16 cellular contexts compared by ENCODE assay signal in the genomic region with DNA sequence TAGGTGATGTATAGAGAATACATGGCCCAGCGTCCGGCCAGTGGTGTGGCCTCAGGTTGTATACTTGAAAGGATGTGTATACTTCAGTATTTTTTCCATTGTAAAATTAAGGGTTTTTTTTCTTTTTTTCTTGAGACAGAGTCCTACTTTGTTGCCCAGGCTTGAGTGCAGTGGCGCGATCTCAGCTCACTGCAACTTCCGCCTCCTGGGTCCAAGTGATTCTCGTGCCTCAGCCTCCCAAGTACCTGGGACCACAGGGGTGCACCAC. TPM values are rescaled to one million over a fixed set of nuclear protein-coding genes. Genes with fewer than 3 reads are reported as not detected.
DNase-seq lines count a peak whose midpoint lies in the region; ATAC-seq, FAIRE-seq and TF ChIP-seq lines count a peak whose summit lies in the region.
"Had no signal": no experiment of that assay in that cellular context is flagged by ENCODE, and none has a peak within 500 bp of the region (broad histone marks: within the 10 kb centered on the region; RNA-seq: fewer than 3 reads in every experiment).

No MANE protein-coding gene starts in this region.

- H3K4me2 ChIP-seq in HepG2 (ENCODE audit: low read depth, low read length) = no peak overlapping the region

- BruUV-seq in HepG2 (replicated peaks; lab: Mats Ljungman, UMichigan) = no TSS peak

- ATAC-seq in right lobe of liver = no peak
- ATAC-seq in HepG2 = no peak
- no peak for ATAC-seq in aorta (ENCODE audit: low FRiP score)
- no peak for ATAC-seq in GM18873 (IDR thresholded peaks at IDR 0.05; ENCODE audit: low FRiP score, unreplicated experiment)
- ATAC-seq: left lung had no signal

- CTCF ChIA-PET in HepG2 (lab: Yijun Ruan, JAX; ENCODE audit: low intra/inter-chr PET ratio, low total read pairs) = no interaction called here

- DNase-seq in right lobe of liver (no peak), HepG2 (ENCODE audit: low spot score) (no peak), dorsolateral prefrontal cortex (no peak), sigmoid colon (peak; percentile 64), aorta (no peak), SIG-M5 treated with dmso at 0.1 percent for 504 hours (lab: John Stamatoyannopoulos, UW; ENCODE audit: unreplicated experiment) (no peak)
- DNase-seq in activated CD8-positive, alpha-beta memory T cell treated with anti-CD3 and anti-CD28 coated beads, Interleukin-2, amount 50 U/mL, for 48 hours = no peak
- DNase-seq: COR-L47, DND-41, left lung, NCI-H146, testis had no signal

- no peaks in the 10 kb centered on the region for H3K79me2 ChIP-seq in HepG2 (ENCODE audit: insufficient read depth, low read length)

- TF ChIP-seq CTCF in right lobe of liver (IDR thresholded peaks at IDR 0.05) = no peak
- no peak for TF ChIP-seq CTCF in HepG2 (CRISPR knock-in tag; IDR thresholded peaks at IDR 0.05)
- no peak for TF ChIP-seq CTCF in dorsolateral prefrontal cortex (IDR thresholded peaks at IDR 0.05 in 54 of 56, conservative IDR thresholded peaks at IDR 0.05 in 2 of 56; ENCODE audit: low read depth in 1 of 56, partially characterized antibody in 56 of 56)
- TF ChIP-seq CTCF in sigmoid colon (IDR thresholded peaks at IDR 0.05) = no peak

- TF ChIP-seq EP300 in HepG2 (IDR thresholded peaks at IDR 0.05; ENCODE audit: low read depth in 2 of 2, low read length in 2 of 2) (no peak), HepG2 (CRISPR knock-in tag; IDR thresholded peaks at IDR 0.05; ENCODE audit: borderline replicate concordance) (no peak), sigmoid colon (IDR thresholded peaks at IDR 0.05) (no peak)

- no peak overlapping the region for H3K9ac ChIP-seq in HepG2 (ENCODE audit: insufficient read depth, low read depth, low read length)

- POLR2A ChIA-PET in HepG2 (lab: Yijun Ruan, JAX) = no interaction called here

- H3K4me1 ChIP-seq in right lobe of liver (peaks cover 7 to 97% (median 46%) of the 10 kb centered on the region in 4 donors), HepG2 (ENCODE audit: insufficient read depth, low read length) (peaks cover 36% of the 10 kb centered on the region), sigmoid colon (peaks cover 0 to 100% (median 99%) of the 10 kb centered on the region in 4 donors), aorta (ENCODE audit: control insufficient read depth in 1 of 2, insufficient read depth in 2 of 2, low read length in 2 of 2) (peaks cover 2 to 24% of the 10 kb centered on the region in 2 donors)

- no peak overlapping the region for H2AFZ ChIP-seq in HepG2 (ENCODE audit: low read length)

- 98% methylated on average over 6 of the region's 6 CpGs for WGBS in right lobe of liver (ENCODE audit: insufficient coverage, low coverage, low lambda C conversion rate, missing lambda C conversion rate)
- WGBS in HepG2 (ENCODE audit: low lambda C conversion rate) = 94% methylated on average over 6 of the region's 6 CpGs
- WGBS in sigmoid colon, 2 donors = 96 to 97% methylated on average over 6 of the region's 6 CpGs
- 89 to 93% methylated on average over 6 of the region's 6 CpGs for WGBS in aorta, 2 donors

- H3K9me3 ChIP-seq in right lobe of liver = no peaks in the 10 kb centered on the region
- no peaks in the 10 kb centered on the region for H3K9me3 ChIP-seq in HepG2 (ENCODE audit: low read length)
- no peaks in the 10 kb centered on the region for H3K9me3 ChIP-seq in sigmoid colon
- no peaks in the 10 kb centered on the region for H3K9me3 ChIP-seq in aorta (ENCODE audit: control insufficient read depth, low read length)
- H3K9me3 ChIP-seq: left lung, MG63, neutrophil, testis had no signal

- H3K27me3 ChIP-seq in right lobe of liver (no peaks in the 10 kb centered on the region), HepG2 (ENCODE audit: control insufficient read depth in 1 of 2, insufficient read depth in 2 of 2, low read length in 2 of 2) (peaks cover 2 to 53% of the 10 kb centered on the region in 2 experiments; a peak in 4 of 5 replicates), dorsolateral prefrontal cortex (no peaks in the 10 kb centered on the region), sigmoid colon (no peaks in the 10 kb centered on the region), aorta (ENCODE audit: control insufficient read depth in 1 of 2, insufficient read depth in 2 of 2, low read length in 1 of 2) (no peaks in the 10 kb centered on the region)
- H3K27me3 ChIP-seq: left lung, neutrophil, testis had no signal

- H3K4me3 ChIP-seq in right lobe of liver = no peak overlapping the region
- no peak overlapping the region for H3K4me3 ChIP-seq in HepG2 (replicated peaks in 1 of 3; ENCODE audit: insufficient read depth in 1 of 3, low read depth in 2 of 3, low read length in 3 of 3)
- H3K4me3 ChIP-seq in dorsolateral prefrontal cortex = peak overlapping the region in 28 of 59 donors; percentile 4 to 52 (median 34)
- peak overlapping the region in 1 of 4 donors; percentile 22 for H3K4me3 ChIP-seq in sigmoid colon
- H3K4me3 ChIP-seq in aorta (ENCODE audit: low read length in 2 of 2) = no peak overlapping the region
- H3K4me3 ChIP-seq: left lung, MG63, testis had no signal

- H3K36me3 ChIP-seq in right lobe of liver (peaks cover 0 to 70% (median 27%) of the 10 kb centered on the region in 4 donors), HepG2 (replicated peaks in 1 of 2; ENCODE audit: control insufficient read depth in 1 of 2, insufficient read depth in 2 of 2, low read length in 2 of 2) (no peaks in the 10 kb centered on the region), sigmoid colon (peaks cover 27 to 94% (median 34%) of the 10 kb centered on the region in 4 donors), aorta (ENCODE audit: control insufficient read depth in 1 of 2, insufficient read depth in 2 of 2, low read length in 1 of 2) (peaks cover 4 to 5% of the 10 kb centered on the region in 2 donors)
- H3K36me3 ChIP-seq: MG63, neutrophil had no signal

- no peak for FAIRE-seq in HepG2 (lab: Jason Lieb, UNC)

- no peaks in the 10 kb centered on the region for H4K20me1 ChIP-seq in HepG2 (ENCODE audit: insufficient read depth, low read length)

- intact Hi-C loops in right lobe of liver (cut with DNase I) (no loop called here), HepG2 (cut with micrococcal nuclease; ENCODE audit: unreplicated experiment) (no loop called here), dorsolateral prefrontal cortex (cut with DNase I) (no loop called here), sigmoid colon (cut with DNase I) (loop anchor here (5.0 kb wide), 1 partner anchor 42 kb away; no protein-coding TSS in a partner anchor), aorta (cut with DNase I) (loop anchor here in 1 of 2 donors (5.0 kb wide), 1 partner anchor 102 kb away; no protein-coding TSS in a partner anchor)

- TF ChIP-seq POLR2A in right lobe of liver (IDR thresholded peaks at IDR 0.05) (no peak), HepG2 (IDR thresholded peaks at IDR 0.05; ENCODE audit: insufficient read depth in 1 of 2, low read depth in 2 of 2, low read length in 2 of 2) (no peak), sigmoid colon (IDR thresholded peaks at IDR 0.05) (no peak)

- peak overlapping the region in 2 of 3 donors; percentile 5 to 61 for H3K27ac ChIP-seq in right lobe of liver
- no peak overlapping the region for H3K27ac ChIP-seq in HepG2 (ENCODE audit: extremely low read length, insufficient read depth, low read length)
- H3K27ac ChIP-seq in dorsolateral prefrontal cortex = peak overlapping the region in 36 of 59 donors; percentile 1 to 93 (median 60)
- H3K27ac ChIP-seq in sigmoid colon = peak overlapping the region in 3 of 4 donors; percentile 5 to 80 (median 24)
- H3K27ac ChIP-seq in aorta (ENCODE audit: low read depth in 1 of 2, low read length in 2 of 2) = peak overlapping the region; percentile 5 to 45
- H3K27ac ChIP-seq: neutrophil, testis had no signal

- TF ChIP-seq RAD21 in HepG2 (CRISPR knock-in tag; IDR thresholded peaks at IDR 0.05) = no peak

- in situ Hi-C loops in HepG2 (cut with HindIII; ENCODE audit: extremely low pct_ligation_motif_present, low pct_unique_long_range_greater_than_20kb) = no loop called here

TF ChIP-seq in HepG2, 621 proteins besides CTCF, POLR2A, EP300 and RAD21 (continues in another document):
- TF ChIP-seq ZNF607 (CRISPR knock-in tag; IDR thresholded peaks at IDR 0.05; ENCODE audit: borderline replicate concordance) (no peak), RFXANK (CRISPR knock-in tag; IDR thresholded peaks at IDR 0.05) (no peak), GATAD1 (CRISPR knock-in tag; IDR thresholded peaks at IDR 0.05) (no peak), ZNF775 (CRISPR knock-in tag; IDR thresholded peaks at IDR 0.05; ENCODE audit: borderline replicate concordance) (no peak), SUZ12 (IDR thresholded peaks at IDR 0.05; ENCODE audit: low read depth, low read length) (no peak), ZNF121 (CRISPR knock-in tag; IDR thresholded peaks at IDR 0.05) (no peak), TBP (CRISPR knock-in tag; IDR thresholded peaks at IDR 0.05) (no peak)

RNA-seq across cellular contexts. Expression of a gene that starts 15.8 kb away (rescaled TPM):
- total RNA-seq in right lobe of liver (100 to 1,000 TPM in 2 of 6 experiments, 10 to 100 TPM in 4; 13.1 to 205 (median 52.2) TPM), HepG2 (2016; rRNA removed; fragmentation: Illumina TruSeq; extraction: Trizol) (not detected in 2 replicates), dorsolateral prefrontal cortex (100 to 1,000 TPM in 118 of 120 experiments, 10 to 100 TPM in 2; 78.3 to 259 (median 179) TPM), sigmoid colon (100 to 1,000 TPM in 3 of 4 donors, 10 to 100 TPM in 1; 99.5 to 197 (median 129) TPM), aorta (100 to 1,000 TPM in 1 of 2 donors, 10 to 100 TPM in 1; 54.5 to 283 TPM)
- not detected in 2 replicates for total RNA-seq in HepG2 (2016; cell fraction: cytosol; rRNA removed; fragmentation: Illumina TruSeq; extraction: Trizol; ENCODE audit: low read depth)
- not detected in 2 replicates for total RNA-seq in HepG2 (2016; cell fraction: insoluble cytoplasmic fraction; rRNA removed; fragmentation: Illumina TruSeq; extraction: Trizol)
- not detected in 2 replicates for total RNA-seq in HepG2 (2016; cell fraction: membrane; rRNA removed; fragmentation: Illumina TruSeq; extraction: Trizol)
- total RNA-seq in HepG2 (2016; cell fraction: nucleus; rRNA removed; fragmentation: Illumina TruSeq; extraction: Trizol) = not detected in 2 replicates
- polyA plus RNA-seq in HepG2 (2011; rRNA removed) (not detected in 2 replicates), sigmoid colon (10 to 100 TPM in 2 of 3 donors, 1 to 10 TPM in 1; 9.9 to 34.4 (median 11.4) TPM), aorta (10 to 100 TPM; 32.9 to 94.5 TPM)
- not detected in 2 replicates for polyA plus RNA-seq in HepG2 (2011; cell fraction: cytosol; rRNA removed)
- not detected in 2 replicates for polyA plus RNA-seq in HepG2 (2011; cell fraction: nucleus; rRNA removed)
- polyA plus RNA-seq in HepG2 (2012) = not detected in 2 replicates
- polyA plus RNA-seq in HepG2 (2016; cell fraction: cytosol; fragmentation: Illumina TruSeq; extraction: Trizol; ENCODE audit: low read depth) = not detected in 2 replicates
- not detected in 2 replicates for polyA plus RNA-seq in HepG2 (2016; cell fraction: insoluble cytoplasmic fraction; fragmentation: Illumina TruSeq; extraction: Trizol; ENCODE audit: low read depth)
- not detected in 2 replicates for polyA plus RNA-seq in HepG2 (2016; cell fraction: membrane; fragmentation: Illumina TruSeq; extraction: Trizol; ENCODE audit: low read depth)
- not detected in 2 replicates for polyA plus RNA-seq in HepG2 (2016; cell fraction: nucleus; fragmentation: Illumina TruSeq; extraction: Trizol; ENCODE audit: insufficient read depth, low read depth)
- not detected in 2 replicates for polyA minus RNA-seq in HepG2 (2011; rRNA and poly(A)+ RNA removed; ENCODE audit: low replicate concordance)
- not detected in 2 replicates for polyA minus RNA-seq in HepG2 (2011; cell fraction: cytosol; rRNA and poly(A)+ RNA removed)
- not detected in 2 replicates for polyA minus RNA-seq in HepG2 (2011; cell fraction: nucleus; rRNA and poly(A)+ RNA removed)
- polyA plus RNA-seq: AG04450 had no signal

Comparison
In these comparisons a context has a peak if more than half of its experiments do, and no peak if none do; other contexts are left out.
1. RNA of a gene that starts 15.8 kb away (total RNA-seq): 54.5 to 283 TPM in aorta, 78.3 to 259 TPM in dorsolateral prefrontal cortex, 99.5 to 197 TPM in sigmoid colon and 13.1 to 205 TPM in right lobe of liver; not detected in HepG2; every median in the first group is over 10 times any median in the second.